In the genomic region with DNA sequence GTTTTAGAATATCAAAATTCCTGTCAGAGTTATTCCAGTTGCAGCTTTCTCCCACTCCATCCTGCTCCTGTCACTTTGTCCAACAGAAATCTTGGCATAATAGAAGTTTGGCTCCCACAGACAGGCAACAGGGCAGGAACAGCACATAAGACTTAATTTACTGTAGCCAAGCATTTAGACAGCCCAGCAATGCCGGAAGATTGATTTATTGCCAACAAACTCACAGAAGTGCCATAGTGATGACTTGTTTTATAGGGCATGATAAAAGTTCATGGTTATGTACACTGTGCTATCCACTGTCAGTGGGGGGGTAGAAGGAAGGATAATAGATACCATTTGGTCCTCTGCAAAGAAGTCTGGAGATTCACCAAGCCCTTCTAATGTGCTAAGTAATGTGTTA, we compare ENCODE assay signal across 15 cellular contexts.
DNase-seq lines count a peak whose midpoint lies in the region; ATAC-seq and TF ChIP-seq lines count a peak whose summit lies in the region.
"Had no signal": no experiment of that assay in that cellular context is flagged by ENCODE, and none has a peak within 500 bp of the region (broad histone marks: within the 10 kb centered on the region; RNA-seq: fewer than 3 reads in every experiment).

No MANE protein-coding gene starts in this region.

- intact Hi-C loops in A673 (cut with micrococcal nuclease; ENCODE audit: unreplicated experiment) (no loop called here), left ventricle myocardium superior (cut with micrococcal nuclease) (no loop called here)

- H3K27ac Mint-ChIP-seq in T-helper 17 cell (no peak overlapping the region), endodermal cell (no peak overlapping the region)
- H3K27ac Mint-ChIP-seq: activated CD4-positive, alpha-beta memory T cell treated with anti-CD3 and anti-CD28 coated beads, Interleukin-2, amount 10 ng/mL, durations not matched to agents 7 days and 5 days; activated T-helper 2 cell treated with anti-CD3 and anti-CD28 coated beads, Interferon-gamma antibody, Interleukin-2, Interleukin-4, amounts not matched to agents 10 μg/mL and 5 μg/mL and 100 μg/mL, durations not matched to agents 14 hours and 24 hours and 36 hours; effector memory CD8-positive, alpha-beta T cell; IgD-negative memory B cell; neural progenitor cell had no signal

- peak; percentile 60 for ATAC-seq in left ventricle myocardium superior
- ATAC-seq in T-helper 17 cell: no peak
- no peak for ATAC-seq in GM18511 (IDR thresholded peaks at IDR 0.05; ENCODE audit: unreplicated experiment)
- ATAC-seq: effector memory CD8-positive, alpha-beta T cell had no signal

- H3K27me3 Mint-ChIP-seq in T-helper 17 cell: no peaks in the 10 kb centered on the region
- H3K27me3 Mint-ChIP-seq in endodermal cell (ENCODE audit: insufficient read depth): peaks cover 5% of the 10 kb centered on the region
- H3K27me3 Mint-ChIP-seq: activated CD4-positive, alpha-beta memory T cell treated with anti-CD3 and anti-CD28 coated beads, Interleukin-2, amount 10 ng/mL, durations not matched to agents 7 days and 5 days; effector memory CD8-positive, alpha-beta T cell; IgD-negative memory B cell had no signal

- H3K4me3 ChIP-seq in A673 (ENCODE audit: low read depth, low read length, poor library complexity, severe bottlenecking) (no peak overlapping the region), adipocyte (ENCODE audit: low read length) (no peak overlapping the region), endodermal cell (ENCODE audit: low read length) (no peak overlapping the region)
- H3K4me3 ChIP-seq: neural progenitor cell, skin epidermis had no signal

- H3K27me3 ChIP-seq in A673 (replicated peaks; ENCODE audit: insufficient read depth, low read depth, low read length, poor library complexity) (no peaks in the 10 kb centered on the region), adipocyte (replicated peaks; ENCODE audit: control insufficient read depth, insufficient read depth, low read length) (no peaks in the 10 kb centered on the region), endodermal cell (ENCODE audit: control insufficient read depth, insufficient read depth, low read length, poor library complexity, severe bottlenecking) (no peaks in the 10 kb centered on the region)
- H3K27me3 ChIP-seq: neural progenitor cell had no signal

- no peaks in the 10 kb centered on the region for H3K4me1 Mint-ChIP-seq in T-helper 17 cell
- no peaks in the 10 kb centered on the region for H3K4me1 Mint-ChIP-seq in endodermal cell
- H3K4me1 Mint-ChIP-seq: activated CD4-positive, alpha-beta memory T cell treated with anti-CD3 and anti-CD28 coated beads, Interleukin-2, amount 10 ng/mL, durations not matched to agents 7 days and 5 days; IgD-negative memory B cell; neural progenitor cell had no signal

- TF ChIP-seq CTCF in A673 (conservative IDR thresholded peaks at IDR 0.05; ENCODE audit: low read depth, low read length) (no peak), endodermal cell (conservative IDR thresholded peaks at IDR 0.05) (no peak)

- H3K4me3 Mint-ChIP-seq in T-helper 17 cell (no peak overlapping the region), endodermal cell (no peak overlapping the region)
- H3K4me3 Mint-ChIP-seq: activated CD4-positive, alpha-beta memory T cell treated with anti-CD3 and anti-CD28 coated beads, Interleukin-2, amount 10 ng/mL, durations not matched to agents 7 days and 5 days; effector memory CD8-positive, alpha-beta T cell; IgD-negative memory B cell; neural progenitor cell had no signal

- WGBS in endodermal cell (ENCODE audit: insufficient coverage in 1 of 2, insufficient read length in 1 of 2), 2 experiments: 93 to 100% methylated on average over 1 of the region's 1 CpG

- CTCF ChIA-PET in A673 (lab: Charles Lee): no interaction called here

- DNase-seq in A673 (ENCODE audit: low spot score) (peak; percentile 74), HT1080 (ENCODE audit: low read depth) (peak; percentile 11), adipocyte (ENCODE audit: low read depth) (peak; percentile 46), left ventricle myocardium superior (no peak), T-helper 17 cell (no peak), endodermal cell (no peak)
- DNase-seq in stimulated activated CD4-positive, alpha-beta T cell treated with anti-CD3 and anti-CD28 coated beads, Interleukin-4, amount 100 ng/mL, for 4 hours: no peak
- DNase-seq: activated CD4-positive, alpha-beta memory T cell treated with anti-CD3 and anti-CD28 coated beads, Interleukin-2, amount 10 ng/mL, durations not matched to agents 7 days and 5 days; effector memory CD8-positive, alpha-beta T cell; NCI-H146 had no signal

- peaks cover 2% of the 10 kb centered on the region for H3K36me3 Mint-ChIP-seq in T-helper 17 cell (ENCODE audit: low read depth)
- peaks cover 14% of the 10 kb centered on the region for H3K36me3 Mint-ChIP-seq in endodermal cell (ENCODE audit: low read depth)
- H3K36me3 Mint-ChIP-seq: neural progenitor cell had no signal

- H3K27ac ChIP-seq in A673 (ENCODE audit: low read depth, low read length, poor library complexity, severe bottlenecking) (no peak overlapping the region), endodermal cell (ENCODE audit: low read depth, low read length) (no peak overlapping the region)
- H3K27ac ChIP-seq: neural progenitor cell, skin epidermis had no signal

- peaks cover 5% of the 10 kb centered on the region for H3K4me1 ChIP-seq in A673 (ENCODE audit: insufficient read depth, low read length, poor library complexity, severe bottlenecking)
- peaks cover 34% of the 10 kb centered on the region for H3K4me1 ChIP-seq in adipocyte (ENCODE audit: control insufficient read depth, insufficient read depth, low read length)
- H3K4me1 ChIP-seq in endodermal cell (ENCODE audit: control insufficient read depth, insufficient read depth, low read length): no peaks in the 10 kb centered on the region
- H3K4me1 ChIP-seq: neural progenitor cell had no signal

- POLR2A ChIA-PET in A673 (lab: Charles Lee; ENCODE audit: low non-redundant PET): no interaction called here

- peaks cover 34% of the 10 kb centered on the region for H3K9me3 Mint-ChIP-seq in endodermal cell

- peaks cover 10% of the 10 kb centered on the region for H3K9me3 ChIP-seq in A673 (ENCODE audit: low read depth, low read length, poor library complexity, severe bottlenecking)
- peaks cover 12% of the 10 kb centered on the region for H3K9me3 ChIP-seq in adipocyte (ENCODE audit: control insufficient read depth, low read length)
- no peaks in the 10 kb centered on the region for H3K9me3 ChIP-seq in T-helper 17 cell (ENCODE audit: control insufficient read depth, low read length, poor library complexity, severe bottlenecking)
- peaks cover 30% of the 10 kb centered on the region for H3K9me3 ChIP-seq in endodermal cell (ENCODE audit: control insufficient read depth, low read length)

- BruUV-seq in A673 (replicated peaks; lab: Mats Ljungman, UMichigan): no TSS peak

- no peaks in the 10 kb centered on the region for H3K36me3 ChIP-seq in A673 (ENCODE audit: insufficient read depth, low read length, poor library complexity, severe bottlenecking)
- no peaks in the 10 kb centered on the region for H3K36me3 ChIP-seq in adipocyte (ENCODE audit: control insufficient read depth, insufficient read depth, low read length, severe bottlenecking)
- no peaks in the 10 kb centered on the region for H3K36me3 ChIP-seq in endodermal cell (ENCODE audit: control insufficient read depth, insufficient read depth, low read length)
- H3K36me3 ChIP-seq: neural progenitor cell had no signal

- H3K9ac ChIP-seq in adipocyte (ENCODE audit: low read length) (no peak overlapping the region), endodermal cell (ENCODE audit: extremely low read depth, low read length, poor library complexity, severe bottlenecking) (no peak overlapping the region)
- H3K9ac ChIP-seq: neural progenitor cell had no signal

Comparison
In these comparisons a context has a peak if more than half of its experiments do, and no peak if none do; other contexts are left out.
1. DNase-seq: peak in A673 (single experiment), HT1080 (single experiment) and adipocyte (single experiment); none in left ventricle myocardium superior (single experiment), T-helper 17 cell (0 of 3), stimulated activated CD4-positive, alpha-beta T cell treated with anti-CD3 and anti-CD28 coated beads, Interleukin-4, amount 100 ng/mL, for 4 hours (0 of 2) and endodermal cell (single experiment).